ENCODE assay signal across 8 cellular contexts in genomic region chr18:47930086-47930843, GRCh38. TPM values are rescaled to one million over a fixed set of nuclear protein-coding genes. Genes with fewer than 3 reads are reported as not detected.
A peak's percentile ranks its signal among the peaks of the same experiment; 100 is the strongest.
DNase-seq lines count a peak whose midpoint lies in the region; ATAC-seq and TF ChIP-seq lines count a peak whose summit lies in the region.

Gene SMAD2 (minus strand): TSS chr18:47930659. CDS start chr18:47896756, 33,903 bp downstream.

- H3K36me3 ChIP-seq in BJ (ENCODE audit: control insufficient read depth, insufficient read depth, low read length), result no peaks in the 10 kb centered on the region

- peak within 1 kb of the TSS; percentile 94 for H3K27ac Mint-ChIP-seq in activated CD8-positive, alpha-beta memory T cell treated with anti-CD3 and anti-CD28 coated beads, Interleukin-2, amount 10 ng/mL, durations not matched to agents 7 days and 5 days

- POLR2A ChIA-PET in BJ (lab: Charles Lee), result interaction anchor here (0.6 kb wide), 1 partner anchor 19 kb away, joined by 3 read pairs; no protein-coding TSS in a partner anchor

- CTCF ChIA-PET in BJ (lab: Yijun Ruan, JAX), result interaction anchor here (0.5 to 0.6 kb wide), 2 partner anchors 12 to 100 kb away, joined by 3 read pairs; no protein-coding TSS in a partner anchor
- CTCF ChIA-PET in activated CD8-positive, alpha-beta memory T cell treated with anti-CD3 and anti-CD28 coated beads, Interleukin-2, amount 10 ng/mL, durations not matched to agents 7 days and 5 days (lab: Charles Lee), result interaction anchor here (0.7 to 2.1 kb wide), 5 partner anchors 9 to 158 kb away, joined by 3 to 6 read pairs (median 4); no protein-coding TSS in a partner anchor

- H3K27me3 ChIP-seq in BJ (ENCODE audit: control insufficient read depth, insufficient read depth, low read length), result peaks cover 2% of the 10 kb centered on the region; the same call in 1 of the 2 replicates

- in situ Hi-C loops in endometrial microvascular endothelial cells (cut with HindIII; ENCODE audit: inconsistent ontology term, low pct_unique_long_range_greater_than_20kb, low sequenced_read_pairs), result no loop called here

- no peaks in the 10 kb centered on the region for H3K9me3 Mint-ChIP-seq in activated CD8-positive, alpha-beta memory T cell treated with anti-CD3 and anti-CD28 coated beads, Interleukin-2, amount 10 ng/mL, durations not matched to agents 7 days and 5 days (ENCODE audit: low read depth)

- peaks cover 46% of the 10 kb centered on the region for H3K4me1 Mint-ChIP-seq in activated CD8-positive, alpha-beta memory T cell treated with anti-CD3 and anti-CD28 coated beads, Interleukin-2, amount 10 ng/mL, durations not matched to agents 7 days and 5 days

- H3K4me3 ChIP-seq in BJ (ENCODE audit: low read depth, low read length), result peak within 1 kb of the TSS; percentile 94

- ATAC-seq in GM19324 (IDR thresholded peaks at IDR 0.05; ENCODE audit: low FRiP score, unreplicated experiment), result peak; percentile 49
- ATAC-seq in HG03469 (IDR thresholded peaks at IDR 0.05; ENCODE audit: unreplicated experiment), result peak; percentile 16
- peak; percentile 34 for ATAC-seq in activated CD8-positive, alpha-beta memory T cell treated with anti-CD3 and anti-CD28 coated beads, Interleukin-2, amount 10 ng/mL, durations not matched to agents 7 days and 5 days

- no peaks in the 10 kb centered on the region for H3K27me3 Mint-ChIP-seq in activated CD8-positive, alpha-beta memory T cell treated with anti-CD3 and anti-CD28 coated beads, Interleukin-2, amount 10 ng/mL, durations not matched to agents 7 days and 5 days

- peaks cover 10% of the 10 kb centered on the region for H3K36me3 Mint-ChIP-seq in activated CD8-positive, alpha-beta memory T cell treated with anti-CD3 and anti-CD28 coated beads, Interleukin-2, amount 10 ng/mL, durations not matched to agents 7 days and 5 days

- H3K4me3 Mint-ChIP-seq in activated CD8-positive, alpha-beta memory T cell treated with anti-CD3 and anti-CD28 coated beads, Interleukin-2, amount 10 ng/mL, durations not matched to agents 7 days and 5 days, result peak within 1 kb of the TSS; percentile 96

- DNase-seq in BJ (ENCODE audit: low read depth) (no peak), NOMO-1 (lab: John Stamatoyannopoulos, UW; ENCODE audit: unreplicated experiment in 2 of 2) (peak; percentile 67 to 74), midbrain (lab: John Stamatoyannopoulos, UW) (peak; percentile 80)
- peak; percentile 86 for DNase-seq in activated CD8-positive, alpha-beta memory T cell treated with anti-CD3 and anti-CD28 coated beads, Interleukin-2, amount 10 ng/mL, durations not matched to agents 7 days and 5 days
- peak; percentile 69 to 70 for DNase-seq in stimulated activated CD8-positive, alpha-beta memory T cell treated with anti-CD3 and anti-CD28 coated beads, Interleukin-15, amount 100 ng/mL, for 48 hours (ENCODE audit: low read depth in 2 of 2)

- no peak for TF ChIP-seq CTCF in BJ (IDR thresholded peaks at IDR 0.05; ENCODE audit: insufficient read depth, low read depth, low read length)

RNA-seq across cellular contexts. Expression of gene SMAD2, which starts in this region (rescaled TPM):
- polyA plus RNA-seq in BJ (2011; rRNA removed), result 52.2 and 97.8 TPM in 2 replicates
- 67.1 and 97.9 TPM in 2 replicates for polyA minus RNA-seq in BJ (2011; rRNA and poly(A)+ RNA removed)
- 100 to 1,000 TPM; 156 to 166 TPM for total RNA-seq in activated CD8-positive, alpha-beta memory T cell treated with anti-CD3 and anti-CD28 coated beads, Interleukin-2, amount 10 ng/mL, durations not matched to agents 7 days and 5 days
- 121 TPM for total RNA-seq in endometrial microvascular endothelial cells (ENCODE audit: inconsistent ontology term)
